In genomic region chr6:42987533-42988451, GRCh38 we compare ENCODE assay signal across 2 cellular contexts.
A peak's percentile ranks its signal among the peaks of the same experiment; 100 is the strongest.
TF ChIP-seq lines count a peak whose summit lies in the region.

No MANE protein-coding gene starts in this region.

TF ChIP-seq in IMR-90, 13 proteins besides CTCF, POLR2A, EP300 and RAD21:
- TF ChIP-seq BHLHE40 (IDR thresholded peaks at IDR 0.05; ENCODE audit: low read depth, low read length) = no peak
- TF ChIP-seq CEBPB (IDR thresholded peaks at IDR 0.05; ENCODE audit: low read depth, low read length) = peak; percentile 55; the same call in 1 of the 2 replicates
TF ChIP-seq in IMR-90: peak in this region for 1.

TF ChIP-seq in neural cell, 6 proteins besides CTCF, POLR2A, EP300 and RAD21:
- no peak for TF ChIP-seq REST (IDR thresholded peaks at IDR 0.05; ENCODE audit: borderline replicate concordance)
- no peak for TF ChIP-seq EZH2 (IDR thresholded peaks at IDR 0.05; ENCODE audit: borderline replicate concordance, insufficient read depth, low read length, poor library complexity, severe bottlenecking)
- TF ChIP-seq SMC3 (conservative IDR thresholded peaks at IDR 0.05; ENCODE audit: poor library complexity) = no peak
- TF ChIP-seq POLR2AphosphoS5 (IDR thresholded peaks at IDR 0.05) = no peak
- no peak for TF ChIP-seq MXI1 (conservative IDR thresholded peaks at IDR 0.05; ENCODE audit: poor library complexity, severe bottlenecking)
- no peak for TF ChIP-seq TAF1 (IDR thresholded peaks at IDR 0.05; ENCODE audit: low read depth)
TF ChIP-seq in neural cell: peak in this region for 0.
